Comparison of ENCODE assay signal across 12 cellular contexts in genomic region chr12:34396006-34396860, GRCh38.
A peak's percentile ranks its signal among the peaks of the same experiment; 100 is the strongest.
DNase-seq lines count a peak whose midpoint lies in the region; ATAC-seq, FAIRE-seq and TF ChIP-seq lines count a peak whose summit lies in the region.
"Had no signal": no experiment of that assay in that cellular context is flagged by ENCODE, and none has a peak within 500 bp of the region (broad histone marks: within the 10 kb centered on the region; RNA-seq: fewer than 3 reads in every experiment).

No MANE protein-coding gene starts in this region.

- no peak overlapping the region for H3K27ac Mint-ChIP-seq in stimulated activated effector memory CD8-positive, alpha-beta T cell treated with anti-CD3 and anti-CD28 coated beads, Interleukin-12 subunit alpha, Interleukin-12 subunit beta, amount 100 ng/mL, for 72 hours
- H3K27ac Mint-ChIP-seq: T-helper 17 cell had no signal

- TF ChIP-seq CTCF in GM13976 (IDR thresholded peaks at IDR 0.05; ENCODE audit: borderline replicate concordance, control extremely low read depth, extremely low read depth, insufficient read depth, missing control alignments) (no peak), kidney (IDR thresholded peaks at IDR 0.05; ENCODE audit: borderline replicate concordance, extremely low read depth, insufficient read depth) (no peak)

- H3K27ac ChIP-seq in kidney (ENCODE audit: low read depth in 2 of 2, low read length in 2 of 2): no peak overlapping the region

- no peaks in the 10 kb centered on the region for H3K4me1 Mint-ChIP-seq in stimulated activated effector memory CD8-positive, alpha-beta T cell treated with anti-CD3 and anti-CD28 coated beads, Interleukin-12 subunit alpha, Interleukin-12 subunit beta, amount 100 ng/mL, for 72 hours
- H3K4me1 Mint-ChIP-seq: T-helper 17 cell had no signal

- no peaks in the 10 kb centered on the region for H3K36me3 ChIP-seq in kidney (ENCODE audit: control insufficient read depth in 1 of 2, insufficient read depth in 2 of 2, low read length in 2 of 2)

- intact Hi-C loops in kidney (cut with DNase I): no loop called here

- ATAC-seq in stimulated activated effector memory CD8-positive, alpha-beta T cell treated with anti-CD3 and anti-CD28 coated beads, Interleukin-12 subunit alpha, Interleukin-12 subunit beta, amount 100 ng/mL, for 72 hours: no peak
- ATAC-seq in GM18502 (IDR thresholded peaks at IDR 0.05; ENCODE audit: poor library complexity, unreplicated experiment): no peak
- ATAC-seq: esophagus mucosa, GM12878, T-helper 17 cell had no signal

- no peak for FAIRE-seq in kidney (lab: Jason Lieb, UNC)
- FAIRE-seq: GM12878 had no signal

- in situ Hi-C loops in GM13976 (cut with MboI; ENCODE audit: low sequenced_read_pairs, unreplicated experiment): no loop called here

- peaks cover 0 to 15% of the 10 kb centered on the region in 2 donors for H3K9me3 ChIP-seq in kidney (ENCODE audit: control insufficient read depth in 1 of 2, low read length in 2 of 2)

- peak; percentile 6 for DNase-seq in GM13976 (ENCODE audit: low spot score)
- DNase-seq in activated CD8-positive, alpha-beta memory T cell treated with anti-CD3 and anti-CD28 coated beads, Interleukin-2, amount 50 U/mL, for 48 hours: peak; percentile 8
- DNase-seq in kidney: peak; percentile 38
- DNase-seq in stimulated activated effector memory CD8-positive, alpha-beta T cell treated with anti-CD3 and anti-CD28 coated beads, Interleukin-12 subunit alpha, Interleukin-12 subunit beta, amount 100 ng/mL, for 72 hours (ENCODE audit: low spot score in 2 of 2): peak; percentile 1 to 13
- no peak for DNase-seq in T1000 (lab: John Stamatoyannopoulos, UW)
- no peak for DNase-seq in NCI-H1417 treated with DMSO at 0.1 percent for 48 hours (lab: John Stamatoyannopoulos, UW)
- DNase-seq: KG1, NCI-H2029 had no signal

- H3K4me3 Mint-ChIP-seq in stimulated activated effector memory CD8-positive, alpha-beta T cell treated with anti-CD3 and anti-CD28 coated beads, Interleukin-12 subunit alpha, Interleukin-12 subunit beta, amount 100 ng/mL, for 72 hours: no peak overlapping the region
- H3K4me3 Mint-ChIP-seq: T-helper 17 cell had no signal

- no peak overlapping the region for H3K4me3 ChIP-seq in kidney (ENCODE audit: low read length in 2 of 2)
- H3K4me3 ChIP-seq: GM12878 had no signal

- no peak overlapping the region for H3K9ac ChIP-seq in kidney (ENCODE audit: low read length in 2 of 2)

- H3K4me1 ChIP-seq in kidney (ENCODE audit: control insufficient read depth in 1 of 2, insufficient read depth in 1 of 2, low read depth in 1 of 2, low read length in 2 of 2): no peaks in the 10 kb centered on the region

- no peaks in the 10 kb centered on the region for H3K36me3 Mint-ChIP-seq in stimulated activated effector memory CD8-positive, alpha-beta T cell treated with anti-CD3 and anti-CD28 coated beads, Interleukin-12 subunit alpha, Interleukin-12 subunit beta, amount 100 ng/mL, for 72 hours

- H3K9me3 Mint-ChIP-seq in stimulated activated effector memory CD8-positive, alpha-beta T cell treated with anti-CD3 and anti-CD28 coated beads, Interleukin-12 subunit alpha, Interleukin-12 subunit beta, amount 100 ng/mL, for 72 hours: peaks cover 19% of the 10 kb centered on the region

Comparison
In these comparisons a context has a peak if more than half of its experiments do, and no peak if none do; other contexts are left out.
1. DNase-seq: peak in GM13976 (single experiment), activated CD8-positive, alpha-beta memory T cell treated with anti-CD3 and anti-CD28 coated beads, Interleukin-2, amount 50 U/mL, for 48 hours (single experiment), kidney (single experiment) and stimulated activated effector memory CD8-positive, alpha-beta T cell treated with anti-CD3 and anti-CD28 coated beads, Interleukin-12 subunit alpha, Interleukin-12 subunit beta, amount 100 ng/mL, for 72 hours (2 of 2); none in T1000 (single experiment) and NCI-H1417 treated with DMSO at 0.1 percent for 48 hours (single experiment).